9 cellular contexts compared by ENCODE assay signal in the genomic region with DNA sequence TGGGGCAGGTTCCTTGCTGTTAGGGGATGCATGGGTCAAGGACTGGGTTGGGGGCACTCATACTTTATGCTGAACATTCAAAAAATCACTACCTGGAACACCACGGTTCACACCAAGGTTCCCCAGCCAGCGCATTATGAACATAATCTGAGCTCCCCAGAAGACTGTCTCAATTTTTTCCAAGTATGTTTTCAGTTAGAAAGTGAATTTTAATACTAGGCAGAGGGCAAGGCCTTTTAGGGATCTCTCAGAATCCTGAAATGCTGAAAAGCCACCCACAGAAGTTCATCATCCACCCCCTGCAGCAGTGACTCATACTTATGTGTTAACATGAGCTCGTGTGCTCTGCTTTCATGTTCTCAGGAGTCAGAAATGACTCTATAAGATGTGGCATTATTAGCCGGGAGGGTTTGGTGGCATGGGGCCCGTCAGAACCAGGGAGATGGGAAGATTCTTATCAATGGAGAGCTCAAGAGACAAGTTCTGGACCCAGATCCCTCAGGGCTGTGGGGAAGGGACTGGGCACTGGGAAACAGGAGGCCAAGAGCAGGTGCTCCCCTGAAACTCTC.
DNase-seq lines count a peak whose midpoint lies in the region; ATAC-seq, FAIRE-seq and TF ChIP-seq lines count a peak whose summit lies in the region.
"Had no signal": no experiment of that assay in that cellular context is flagged by ENCODE, and none has a peak within 500 bp of the region (broad histone marks: within the 10 kb centered on the region; RNA-seq: fewer than 3 reads in every experiment).

No MANE protein-coding gene starts in this region.

- FAIRE-seq in GM19239 (lab: Jason Lieb, UNC) = no peak

- H3K4me3 ChIP-seq in astrocyte of the spinal cord (ENCODE audit: low read depth, low read length) (no peak overlapping the region), smooth muscle cell (no peak overlapping the region)
- H3K4me3 ChIP-seq: upper lobe of left lung had no signal

- 25% methylated on average over 5 of the region's 5 CpGs for WGBS in smooth muscle cell (ENCODE audit: low lambda C conversion rate)

- DNase-seq in RPMI7951 (ENCODE audit: low read depth) (peak; percentile 93), astrocyte of the spinal cord (ENCODE audit: low read depth, low spot score) (peak; percentile 81), smooth muscle cell (lab: John Stamatoyannopoulos, UW; ENCODE audit: unreplicated experiment) (no peak), COLO668 (lab: John Stamatoyannopoulos, UW; ENCODE audit: unreplicated experiment) (no peak), GM19239 (ENCODE audit: insufficient read length, low spot score) (no peak), GM20000 (ENCODE audit: low spot score) (no peak)
- DNase-seq: upper lobe of left lung had no signal

- no peaks in the 10 kb centered on the region for H3K27me3 ChIP-seq in smooth muscle cell (ENCODE audit: low read depth)
- H3K27me3 ChIP-seq: upper lobe of left lung had no signal

- H3K9ac ChIP-seq in smooth muscle cell (ENCODE audit: low read depth) = no peak overlapping the region

- peak overlapping the region; percentile 68 for H3K4me2 ChIP-seq in smooth muscle cell

- H4K20me1 ChIP-seq in smooth muscle cell (ENCODE audit: low read depth) = no peaks in the 10 kb centered on the region

- H3K79me2 ChIP-seq in smooth muscle cell (ENCODE audit: low read depth) = no peaks in the 10 kb centered on the region

- H3K36me3 ChIP-seq in smooth muscle cell (ENCODE audit: low read depth) = no peaks in the 10 kb centered on the region
- H3K36me3 ChIP-seq: upper lobe of left lung had no signal

- no peak overlapping the region for H2AFZ ChIP-seq in smooth muscle cell (ENCODE audit: low read depth)

- ATAC-seq in GM18511 (IDR thresholded peaks at IDR 0.05; ENCODE audit: unreplicated experiment) = peak; percentile 74
- no peak for ATAC-seq in HG03097 (IDR thresholded peaks at IDR 0.05; ENCODE audit: low FRiP score, unreplicated experiment)

- H3K9me3 ChIP-seq in smooth muscle cell (replicated peaks; ENCODE audit: low read depth) = no peaks in the 10 kb centered on the region
- H3K9me3 ChIP-seq: upper lobe of left lung had no signal

- no peak for TF ChIP-seq CTCF in astrocyte of the spinal cord (IDR thresholded peaks at IDR 0.05; ENCODE audit: low read depth, low read length)
- TF ChIP-seq CTCF in smooth muscle cell (IDR thresholded peaks at IDR 0.05; ENCODE audit: borderline replicate concordance, insufficient read depth, poor library complexity, severe bottlenecking) = no peak
- no peak for TF ChIP-seq CTCF in GM20000 (IDR thresholded peaks at IDR 0.05; ENCODE audit: extremely low read depth, missing control alignments)

- H3K27ac ChIP-seq in smooth muscle cell (ENCODE audit: low read depth) = peak overlapping the region; percentile 72
- H3K27ac ChIP-seq: upper lobe of left lung had no signal

- peaks cover 15% of the 10 kb centered on the region for H3F3A ChIP-seq in smooth muscle cell (ENCODE audit: low read depth)

- H3K4me1 ChIP-seq in smooth muscle cell (ENCODE audit: low read depth) = peaks cover 10% of the 10 kb centered on the region
- H3K4me1 ChIP-seq: upper lobe of left lung had no signal

- in situ Hi-C loops in astrocyte of the spinal cord (cut with HindIII; ENCODE audit: low sequenced_read_pairs) = no loop called here

Comparison
In these comparisons a context has a peak if more than half of its experiments do, and no peak if none do; other contexts are left out.
1. DNase-seq: peak in RPMI7951 (single experiment) and astrocyte of the spinal cord (single experiment); none in smooth muscle cell (single experiment), COLO668 (single experiment), GM19239 (single experiment) and GM20000 (single experiment).